In the genomic region with DNA sequence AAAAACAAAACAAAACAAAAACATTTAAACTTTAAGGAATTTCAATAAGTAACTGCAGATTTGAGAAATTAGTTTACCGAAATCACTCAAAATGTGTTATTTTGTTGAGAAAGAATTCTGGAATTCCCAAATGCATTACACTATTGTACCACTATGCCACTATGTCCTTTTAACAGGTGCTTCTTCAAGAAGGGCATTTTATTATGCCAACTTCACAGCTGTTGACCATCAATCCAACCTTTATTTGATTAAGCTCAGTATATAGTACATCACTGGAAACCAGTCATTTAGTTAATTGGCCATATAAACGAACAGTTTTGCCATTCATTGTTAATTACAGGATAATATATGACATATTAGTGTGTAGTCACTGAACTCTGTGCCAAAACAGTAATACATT, we compare ENCODE assay signal across 17 cellular contexts.
"Had no signal": no experiment of that assay in that cellular context is flagged by ENCODE, and none has a peak within 500 bp of the region (broad histone marks: within the 10 kb centered on the region; RNA-seq: fewer than 3 reads in every experiment).

No MANE protein-coding gene starts in this region.

- H3K27me3 ChIP-seq: adrenal gland, colonic mucosa, esophagus squamous epithelium, spleen, transverse colon had no signal

- H3K36me3 ChIP-seq: adrenal gland, colonic mucosa, esophagus squamous epithelium, spleen, transverse colon had no signal

- H3K4me1 ChIP-seq: colonic mucosa had no signal

- H3K9me3 ChIP-seq: adrenal gland, colonic mucosa, esophagus squamous epithelium, lower lobe of right lung, spleen, transverse colon had no signal

- H3K4me3 Mint-ChIP-seq: naive B cell; stimulated activated memory B cell treated with anti-CD40 and anti-IgM and Interleukin-4, amounts not matched to agents 10 μg/mL and 1 μg/mL and 100 μg/mL, for 72 hours had no signal

- H3K27ac ChIP-seq: adrenal gland, colonic mucosa, lower lobe of right lung, spleen, transverse colon had no signal

- H3K4me3 ChIP-seq: adrenal gland, colonic mucosa, esophagus squamous epithelium, lower lobe of right lung, spleen, transverse colon had no signal

- ATAC-seq: left cardiac atrium; lower lobe of right lung; right cardiac atrium; stimulated activated memory B cell treated with anti-CD40 and anti-IgM and Interleukin-4, amounts not matched to agents 10 μg/mL and 1 μg/mL and 100 μg/mL, for 72 hours had no signal

- H3K36me3 Mint-ChIP-seq: naive B cell; stimulated activated memory B cell treated with anti-CD40 and anti-IgM and Interleukin-4, amounts not matched to agents 10 μg/mL and 1 μg/mL and 100 μg/mL, for 72 hours had no signal

- H3K27me3 Mint-ChIP-seq: naive B cell; stimulated activated memory B cell treated with anti-CD40 and anti-IgM and Interleukin-4, amounts not matched to agents 10 μg/mL and 1 μg/mL and 100 μg/mL, for 72 hours had no signal

- H3K9me3 Mint-ChIP-seq: naive B cell; stimulated activated memory B cell treated with anti-CD40 and anti-IgM and Interleukin-4, amounts not matched to agents 10 μg/mL and 1 μg/mL and 100 μg/mL, for 72 hours had no signal

- DNase-seq: activated CD8-positive, alpha-beta memory T cell treated with anti-CD3 and anti-CD28 coated beads for 24 hours; activated effector memory CD4-positive, alpha-beta T cell treated with anti-CD3 and anti-CD28 coated beads, Interleukin-2, amount 50 U/mL, for 16 hours; activated T-cell treated with anti-CD3 and anti-CD28 coated beads, Interleukin-2, amount 50 U/mL, for 1 hour; adrenal gland; colonic mucosa; esophagus squamous epithelium; foreskin fibroblast; left cardiac atrium; lower lobe of right lung; midbrain; naive B cell; right cardiac atrium; spleen; stimulated activated CD4-positive, alpha-beta T cell treated with anti-CD3 and anti-CD28 coated beads, Interleukin-1b, Interleukin-23, amount 100 ng/mL, for 48 hours; substantia nigra; transverse colon had no signal
